ENCODE assay signal across 19 cellular contexts in the genomic region with DNA sequence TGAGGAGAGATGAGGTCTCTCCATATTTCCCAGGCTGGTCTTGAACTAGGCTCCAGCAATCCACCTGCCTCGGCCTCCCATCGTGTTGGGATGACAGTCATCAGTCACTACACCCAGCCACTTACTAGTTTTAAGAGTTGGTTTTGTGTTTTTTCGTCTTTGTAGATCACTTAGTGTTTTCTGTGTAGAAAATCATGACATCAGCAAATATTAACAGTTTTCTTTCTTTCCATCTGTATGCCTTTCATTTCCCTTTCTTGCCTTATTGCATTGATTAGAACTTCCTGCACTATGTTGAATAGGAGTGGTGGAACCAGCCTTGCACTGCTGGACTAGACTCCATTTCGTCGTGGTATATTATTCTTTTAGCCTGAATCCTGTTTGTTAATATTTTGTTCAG.
DNase-seq lines count a peak whose midpoint lies in the region; ATAC-seq, FAIRE-seq and TF ChIP-seq lines count a peak whose summit lies in the region.
"Had no signal": no experiment of that assay in that cellular context is flagged by ENCODE, and none has a peak within 500 bp of the region (broad histone marks: within the 10 kb centered on the region; RNA-seq: fewer than 3 reads in every experiment).

No MANE protein-coding gene starts in this region.

- TF ChIP-seq POLR2A in A549 (IDR thresholded peaks at IDR 0.05; ENCODE audit: low read length) = no peak
- TF ChIP-seq POLR2A in IMR-90 (IDR thresholded peaks at IDR 0.05; ENCODE audit: low read depth, low read length) = no peak

- no peaks in the 10 kb centered on the region for H3K4me1 ChIP-seq in A549
- no peaks in the 10 kb centered on the region for H3K4me1 ChIP-seq in IMR-90 (ENCODE audit: control insufficient read depth, insufficient read depth, low read length)
- H3K4me1 ChIP-seq in GM23338 (ENCODE audit: insufficient read depth) = peaks cover 29% of the 10 kb centered on the region
- H3K4me1 ChIP-seq: BLaER1, Caco-2 had no signal

- H3K4me3 Mint-ChIP-seq in WTC11 (no peak overlapping the region), GM23338 (no peak overlapping the region)
- H3K4me3 Mint-ChIP-seq: B cell; CD4-positive, CD25-positive, alpha-beta regulatory T cell; CD8-positive, alpha-beta T cell; H9 had no signal

- H3K27ac ChIP-seq in A549 (no peak overlapping the region), IMR-90 (ENCODE audit: insufficient read depth, low read length) (no peak overlapping the region), GM23338 (ENCODE audit: low read depth) (no peak overlapping the region)
- H3K27ac ChIP-seq: BLaER1, C4-2B, GM23248 had no signal

- H3K23ac ChIP-seq in IMR-90 (ENCODE audit: low read depth, low read length) = no peak overlapping the region

- H4K20me1 ChIP-seq in IMR-90 (ENCODE audit: insufficient read depth, low read length) (no peaks in the 10 kb centered on the region), GM23338 (replicated peaks; ENCODE audit: insufficient read depth) (no peaks in the 10 kb centered on the region)
- H4K20me1 ChIP-seq: BLaER1 had no signal

- no peak overlapping the region for H3K56ac ChIP-seq in IMR-90 (ENCODE audit: extremely low read depth, insufficient read depth, low read length)

- no peaks in the 10 kb centered on the region for H3K9me2 ChIP-seq in GM23338 (ENCODE audit: insufficient read depth)

- H2AK9ac ChIP-seq in IMR-90 (replicated peaks; ENCODE audit: low read depth, low read length, poor library complexity) = no peak overlapping the region

- POLR2A ChIA-PET in A549 (lab: Yijun Ruan, JAX) (no interaction called here), IMR-90 (lab: Charles Lee; ENCODE audit: unreplicated experiment) (no interaction called here), WTC11 (lab: Charles Lee) (no interaction called here)

- no peak overlapping the region for H3K9ac ChIP-seq in IMR-90 (ENCODE audit: low read depth, low read length)
- H3K9ac ChIP-seq: BLaER1, GM23248 had no signal

- H3K4me2 ChIP-seq in A549 (no peak overlapping the region), IMR-90 (ENCODE audit: low read depth, low read length) (no peak overlapping the region), GM23338 (no peak overlapping the region)
- H3K4me2 ChIP-seq: BLaER1 had no signal

- no peak for FAIRE-seq in A549 (lab: Jason Lieb, UNC)
- FAIRE-seq: G401.6, GM12892 had no signal

- in situ Hi-C loops in IMR-90 (cut with MboI; ENCODE audit: low sequenced_read_pairs) = no loop called here

- H4K91ac ChIP-seq in IMR-90 (ENCODE audit: insufficient read depth, low read depth, low read length) = no peak overlapping the region

- H4K5ac ChIP-seq in IMR-90 (ENCODE audit: low read depth, low read length) = no peak overlapping the region

- H3F3A ChIP-seq in GM23338 (replicated peaks; ENCODE audit: low read depth) = no peaks in the 10 kb centered on the region

- H3K27ac Mint-ChIP-seq in WTC11 (no peak overlapping the region), GM23338 (no peak overlapping the region)
- H3K27ac Mint-ChIP-seq: B cell; CD8-positive, alpha-beta T cell; H9 had no signal

- 22% methylated on average over 5 of the region's 5 CpGs for WGBS in A549 (ENCODE audit: missing lambda C conversion rate)
- WGBS in IMR-90 (ENCODE audit: extremely low coverage in 2 of 2, insufficient read length in 1 of 2), 2 experiments = no CpG with 5 or more reads among the region's 5 CpGs

- CTCF ChIA-PET in A549 (lab: Yijun Ruan, JAX) (no interaction called here), IMR-90 (lab: Yijun Ruan, JAX) (no interaction called here), WTC11 (lab: Charles Lee) (no interaction called here)

- H3K79me1 ChIP-seq in IMR-90 (ENCODE audit: low read depth in 1 of 2, low read length in 2 of 2) = no peaks in the 10 kb centered on the region

- H3K4me1 Mint-ChIP-seq in WTC11 = peaks cover 44% of the 10 kb centered on the region
- peaks cover 34% of the 10 kb centered on the region for H3K4me1 Mint-ChIP-seq in GM23338
- H3K4me1 Mint-ChIP-seq: B cell; CD4-positive, CD25-positive, alpha-beta regulatory T cell had no signal

- H3K36me3 Mint-ChIP-seq in WTC11 = peaks cover 7% of the 10 kb centered on the region; the same call in 1 of the 2 replicates
- H3K36me3 Mint-ChIP-seq in GM23338 (ENCODE audit: low read depth) = peaks cover 3% of the 10 kb centered on the region; the same call in 2 of the 3 replicates
- H3K36me3 Mint-ChIP-seq: CD4-positive, CD25-positive, alpha-beta regulatory T cell; CD8-positive, alpha-beta T cell had no signal

- H3K27me3 Mint-ChIP-seq in WTC11 (ENCODE audit: low read depth) (no peaks in the 10 kb centered on the region), GM23338 (ENCODE audit: insufficient read depth, low read depth, poor library complexity) (peaks cover 6% of the 10 kb centered on the region)
- H3K27me3 Mint-ChIP-seq: B cell; CD4-positive, CD25-positive, alpha-beta regulatory T cell had no signal

- no peaks in the 10 kb centered on the region for H3K9me3 ChIP-seq in A549
- H3K9me3 ChIP-seq in IMR-90 (ENCODE audit: control insufficient read depth, insufficient read depth, low read length) = no peaks in the 10 kb centered on the region
- H3K9me3 ChIP-seq: BLaER1, Caco-2 had no signal

- H3K36me3 ChIP-seq in IMR-90 (ENCODE audit: control insufficient read depth, insufficient read depth, low read length) = no peaks in the 10 kb centered on the region
- H3K36me3 ChIP-seq in GM23338 (ENCODE audit: insufficient read depth) = no peaks in the 10 kb centered on the region
- H3K36me3 ChIP-seq: BLaER1 had no signal

- intact Hi-C loops in IMR-90 (cut with micrococcal nuclease) = no loop called here

- no peak overlapping the region for H3K4me3 ChIP-seq in A549
- no peak overlapping the region for H3K4me3 ChIP-seq in IMR-90 (ENCODE audit: insufficient read depth, low read depth, low read length)
- no peak overlapping the region for H3K4me3 ChIP-seq in GM23338
- H3K4me3 ChIP-seq: BLaER1, GM23248 had no signal

- H4K8ac ChIP-seq in IMR-90 (ENCODE audit: low read depth in 2 of 2, low read length in 2 of 2) = no peak overlapping the region

- no peak overlapping the region for H2BK15ac ChIP-seq in IMR-90 (ENCODE audit: low read depth, low read length)

- no TSS peak for BruUV-seq in IMR-90 (replicated peaks; lab: Mats Ljungman, UMichigan)

- TF ChIP-seq RAD21 in A549 (conservative IDR thresholded peaks at IDR 0.05 in 1 of 2, IDR thresholded peaks at IDR 0.05 in 1 of 2) (no peak), IMR-90 (IDR thresholded peaks at IDR 0.05; ENCODE audit: low read length) (no peak)

- H3K4ac ChIP-seq in IMR-90 (ENCODE audit: low read depth, low read length) = no peak overlapping the region

- no peak overlapping the region for H2BK20ac ChIP-seq in IMR-90 (ENCODE audit: low read depth, low read length)

- no peak overlapping the region for H3K14ac ChIP-seq in IMR-90 (replicated peaks; ENCODE audit: low read depth, low read length)

- TF ChIP-seq CTCF in A549 (IDR thresholded peaks at IDR 0.05) = no peak
- no peak for TF ChIP-seq CTCF in IMR-90 (conservative IDR thresholded peaks at IDR 0.05; ENCODE audit: low read depth, low read length)
- no peak for TF ChIP-seq CTCF in WTC11 (IDR thresholded peaks at IDR 0.05)
- TF ChIP-seq CTCF in GM23338 (conservative IDR thresholded peaks at IDR 0.05; ENCODE audit: low read depth in 2 of 2) = no peak

- H3K9me3 Mint-ChIP-seq in WTC11 (peaks cover 15% of the 10 kb centered on the region), GM23338 (peaks cover 8% of the 10 kb centered on the region; the same call in 2 of the 3 replicates)

- H3K79me2 ChIP-seq in GM23338 (replicated peaks; ENCODE audit: insufficient read depth) = no peaks in the 10 kb centered on the region

- no peak for TF ChIP-seq EP300 in A549 (IDR thresholded peaks at IDR 0.05)

- ATAC-seq in A549 (no peak), IMR-90 (ENCODE audit: low read depth) (no peak), WTC11 (no peak), HG03039 (IDR thresholded peaks at IDR 0.05; ENCODE audit: unreplicated experiment) (no peak), GM23338 (no peak)
- ATAC-seq: CD8-positive, alpha-beta T cell; HCT116 had no signal

- no peak overlapping the region for H2AK5ac ChIP-seq in IMR-90 (ENCODE audit: low read depth, low read length)

- H3K18ac ChIP-seq in IMR-90 (ENCODE audit: low read depth, low read length) = no peak overlapping the region

- H2AFZ ChIP-seq in IMR-90 (replicated peaks; ENCODE audit: low read length, poor library complexity) (no peak overlapping the region), GM23338 (no peak overlapping the region)
- H2AFZ ChIP-seq: GM23248 had no signal

- H3K27me3 ChIP-seq in IMR-90 (ENCODE audit: control insufficient read depth, insufficient read depth, low read length) (no peaks in the 10 kb centered on the region), GM23338 (ENCODE audit: insufficient read depth) (no peaks in the 10 kb centered on the region)
- H3K27me3 ChIP-seq: BLaER1 had no signal

- DNase-seq in A549 (ENCODE audit: low read depth in 1 of 2, low spot score in 1 of 2) = no peak
- no peak for DNase-seq in IMR-90
- no peak for DNase-seq in WTC11 (ENCODE audit: low spot score)
- DNase-seq in NCI-H1092 treated with DMSO at 0.1 percent for 48 hours (lab: John Stamatoyannopoulos, UW) = no peak
- DNase-seq in GM23338 (ENCODE audit: low spot score) = no peak
- DNase-seq: Caco-2; CD4-positive, CD25-positive, alpha-beta regulatory T cell; CD8-positive, alpha-beta T cell; DMS153; DND-41; GM23248; H9 had no signal

- dilution Hi-C loops in IMR-90 (cut with HindIII; ENCODE audit: low sequenced_read_pairs, unreplicated experiment) = no loop called here

- H2BK120ac ChIP-seq in IMR-90 (ENCODE audit: low read depth, low read length) = no peak overlapping the region

- H2BK5ac ChIP-seq in IMR-90 (ENCODE audit: low read depth, low read length, poor library complexity, severe bottlenecking) = no peak overlapping the region

- H3K9me1 ChIP-seq in IMR-90 (ENCODE audit: insufficient read depth, low read length) = no peaks in the 10 kb centered on the region

TF ChIP-seq in A549, 52 proteins besides CTCF, POLR2A, EP300 and RAD21:
- TF ChIP-seq MAFK (IDR thresholded peaks at IDR 0.05; ENCODE audit: partially characterized antibody) = peak; percentile 87
- no peak for TF ChIP-seq CHD2 (IDR thresholded peaks at IDR 0.05; ENCODE audit: low read length, partially characterized antibody)

TF ChIP-seq in IMR-90, 13 proteins besides CTCF, POLR2A, EP300 and RAD21 (continues in another document):
- no peak for TF ChIP-seq RCOR1 (IDR thresholded peaks at IDR 0.05; ENCODE audit: insufficient replicate concordance, low read length)

TF ChIP-seq in GM23338, 12 proteins besides CTCF, POLR2A, EP300 and RAD21 (continues in another document):
- TF ChIP-seq STAT1 (IDR thresholded peaks at IDR 0.05; ENCODE audit: unreplicated experiment) (no peak), EZH2 (IDR thresholded peaks at IDR 0.05; ENCODE audit: low read depth, unreplicated experiment) (no peak)
